In the genomic region with DNA sequence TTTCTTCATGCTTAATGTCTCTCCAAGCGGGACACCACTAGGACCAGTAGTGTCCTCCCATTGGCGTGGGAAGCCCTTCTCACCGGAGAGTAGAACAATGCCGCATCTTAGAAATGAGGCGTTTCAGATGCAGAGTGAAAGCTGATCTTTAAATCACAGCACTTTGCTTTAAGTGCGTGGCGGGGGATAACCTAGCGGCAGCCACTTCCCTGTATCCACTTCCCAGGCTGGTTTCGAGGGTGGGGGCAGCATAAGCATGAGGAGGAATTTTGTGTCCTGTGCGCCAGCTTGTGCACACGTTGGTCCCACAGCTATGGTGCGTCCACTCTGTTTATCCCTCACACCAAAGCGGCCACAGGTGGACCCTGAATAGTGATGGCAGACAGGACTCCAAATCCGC, we compare ENCODE assay signal across 9 cellular contexts.
DNase-seq lines count a peak whose midpoint lies in the region; TF ChIP-seq lines count a peak whose summit lies in the region.
"Had no signal": no experiment of that assay in that cellular context is flagged by ENCODE, and none has a peak within 500 bp of the region (broad histone marks: within the 10 kb centered on the region; RNA-seq: fewer than 3 reads in every experiment).

No MANE protein-coding gene starts in this region.

- no peak overlapping the region for H3K18ac ChIP-seq in H9 (ENCODE audit: insufficient read length, low read depth, low read length)
- no peak overlapping the region for H3K18ac ChIP-seq in trophoblast cell (ENCODE audit: low read length)

- no peak overlapping the region for H2AFZ ChIP-seq in H9 (ENCODE audit: low read length)
- H2AFZ ChIP-seq in trophoblast cell (ENCODE audit: insufficient read depth, low read length, poor library complexity): no peak overlapping the region

- no peak overlapping the region for H3K56ac ChIP-seq in H9 (ENCODE audit: insufficient read length, low read depth, low read length)

- no peaks in the 10 kb centered on the region for H3K27me3 Mint-ChIP-seq in CD4-positive, alpha-beta memory T cell
- no peaks in the 10 kb centered on the region for H3K27me3 Mint-ChIP-seq in H9 (ENCODE audit: low read depth)
- no peaks in the 10 kb centered on the region for H3K27me3 Mint-ChIP-seq in dendritic cell treated with granulocyte-macrophage colony-stimulating factor and Interleukin-4, amounts not matched to agents 40 ng/mL and 50 ng/mL, for 4 days

- H4K91ac ChIP-seq in H9 (ENCODE audit: insufficient read length, low read depth, low read length): no peak overlapping the region
- H4K91ac ChIP-seq in trophoblast cell (ENCODE audit: low read depth, low read length): peak overlapping the region; percentile 0

- peak overlapping the region; percentile 97 to 100 (median 99) for H3K27ac Mint-ChIP-seq in CD4-positive, alpha-beta memory T cell
- peak overlapping the region in 2 of 3 experiments; percentile 23 to 45; a peak in 3 of 7 replicates for H3K27ac Mint-ChIP-seq in H9
- peak overlapping the region; percentile 93 for H3K27ac Mint-ChIP-seq in dendritic cell treated with granulocyte-macrophage colony-stimulating factor and Interleukin-4, amounts not matched to agents 40 ng/mL and 50 ng/mL, for 4 days

- H3K79me2 ChIP-seq in H9 (ENCODE audit: insufficient read depth, low read length): no peaks in the 10 kb centered on the region
- H3K79me2 ChIP-seq in trophoblast cell (ENCODE audit: control insufficient read depth, insufficient read depth, low read length, poor library complexity): peaks cover 1% of the 10 kb centered on the region

- H3K23me2 ChIP-seq in H9 (ENCODE audit: insufficient read length, low read depth, low read length, poor library complexity, severe bottlenecking): no peaks in the 10 kb centered on the region

- H3K14ac ChIP-seq in H9 (ENCODE audit: insufficient read depth, low read length) (no peak overlapping the region), trophoblast cell (ENCODE audit: low read length) (peak overlapping the region; percentile 41)

- H3K4me2 ChIP-seq in H9 (ENCODE audit: insufficient read depth, insufficient read length, low read length): no peak overlapping the region
- no peak overlapping the region for H3K4me2 ChIP-seq in trophoblast cell (ENCODE audit: low read length)

- no peak overlapping the region for H2BK120ac ChIP-seq in H9 (ENCODE audit: low read depth, low read length, poor library complexity, severe bottlenecking)
- peak overlapping the region; percentile 28 for H2BK120ac ChIP-seq in trophoblast cell (ENCODE audit: insufficient read depth, low read length, poor library complexity)

- H4K20me1 ChIP-seq in H9 (ENCODE audit: control insufficient read depth, insufficient read depth, insufficient read length): no peaks in the 10 kb centered on the region

- WGBS in H9 (ENCODE audit: extremely low coverage, insufficient read length, low lambda C conversion rate): no CpG with 5 or more reads among the region's 14 CpGs
- WGBS in trophoblast cell (ENCODE audit: extremely low coverage, insufficient coverage, insufficient read length): no CpG with 5 or more reads among the region's 14 CpGs

- no peak overlapping the region for H2BK12ac ChIP-seq in H9 (ENCODE audit: insufficient read length, low read depth, low read length)
- H2BK12ac ChIP-seq in trophoblast cell (ENCODE audit: low read length): no peak overlapping the region

- TF ChIP-seq CTCF in H9 (conservative IDR thresholded peaks at IDR 0.05): no peak

- H3K79me1 ChIP-seq in H9 (ENCODE audit: insufficient read depth, low read depth, low read length, poor library complexity, severe bottlenecking) (no peaks in the 10 kb centered on the region), trophoblast cell (ENCODE audit: low read length) (peaks cover 2% of the 10 kb centered on the region)

- H3K9ac ChIP-seq in H9 (ENCODE audit: extremely low read depth, insufficient read length, low read length): no peak overlapping the region
- no peak overlapping the region for H3K9ac ChIP-seq in trophoblast cell (ENCODE audit: low read length)

- POLR2A ChIA-PET in CD4-positive, alpha-beta memory T cell (lab: Charles Lee; ENCODE audit: partially characterized antibody): interaction anchor here (1.1 to 15.4 kb wide), 10 partner anchors 8 to 69 kb away, joined by 3 to 178 read pairs (median 18); a partner anchor contains a TSS

- H3K27ac ChIP-seq in CD4-positive, alpha-beta memory T cell (ENCODE audit: low read depth, low read length): peak overlapping the region; percentile 78
- H3K27ac ChIP-seq in H9 (ENCODE audit: insufficient read length, low read depth, low read length) (no peak overlapping the region), trophoblast cell (ENCODE audit: low read depth, low read length) (no peak overlapping the region), caudate nucleus (ENCODE audit: low read depth, low read length) (no peak overlapping the region)

- H3K4me1 Mint-ChIP-seq in CD4-positive, alpha-beta memory T cell: peaks cover 87 to 100% (median 95%) of the 10 kb centered on the region in 4 donors
- peaks cover 18 to 25% of the 10 kb centered on the region in 2 experiments for H3K4me1 Mint-ChIP-seq in H9
- H3K4me1 Mint-ChIP-seq in dendritic cell treated with granulocyte-macrophage colony-stimulating factor and Interleukin-4, amounts not matched to agents 40 ng/mL and 50 ng/mL, for 4 days (ENCODE audit: low read depth): peaks cover 89% of the 10 kb centered on the region

- no peaks in the 10 kb centered on the region for H3K9me3 ChIP-seq in CD4-positive, alpha-beta memory T cell (ENCODE audit: control insufficient read depth in 1 of 2, low read length in 2 of 2)
- H3K9me3 ChIP-seq in H9 (ENCODE audit: control insufficient read depth, low read depth, low read length) (no peaks in the 10 kb centered on the region), trophoblast cell (ENCODE audit: insufficient read depth, low read depth, low read length) (no peaks in the 10 kb centered on the region)

- no peak overlapping the region for H3K23ac ChIP-seq in H9 (ENCODE audit: insufficient read length, low read depth, low read length)
- H3K23ac ChIP-seq in trophoblast cell (ENCODE audit: low read length): no peak overlapping the region

- peaks cover 10% of the 10 kb centered on the region for H3K36me3 ChIP-seq in CD4-positive, alpha-beta memory T cell (ENCODE audit: insufficient read depth, low read length)
- H3K36me3 ChIP-seq in trophoblast cell (ENCODE audit: control insufficient read depth in 1 of 2, insufficient read depth in 2 of 2, low read length in 2 of 2): peaks cover 0 to 2% of the 10 kb centered on the region in 2 experiments

- no peak overlapping the region for H2BK15ac ChIP-seq in H9 (ENCODE audit: low read depth, low read length)

- no peak overlapping the region for H4K12ac ChIP-seq in trophoblast cell (ENCODE audit: low read depth, low read length)

- H3K27me3 ChIP-seq in CD4-positive, alpha-beta memory T cell (ENCODE audit: insufficient read depth, low read length): no peaks in the 10 kb centered on the region
- H3K27me3 ChIP-seq in H9 (ENCODE audit: insufficient read depth, low read length) (no peaks in the 10 kb centered on the region), trophoblast cell (ENCODE audit: insufficient read depth, low read length) (no peaks in the 10 kb centered on the region)

- peaks cover 0 to 2% (median 0%) of the 10 kb centered on the region in 8 donors for H3K9me3 Mint-ChIP-seq in CD4-positive, alpha-beta memory T cell
- no peaks in the 10 kb centered on the region for H3K9me3 Mint-ChIP-seq in H9
- H3K9me3 Mint-ChIP-seq in dendritic cell treated with granulocyte-macrophage colony-stimulating factor and Interleukin-4, amounts not matched to agents 40 ng/mL and 50 ng/mL, for 4 days: no peaks in the 10 kb centered on the region

- DNase-seq in CD4-positive, alpha-beta memory T cell: no peak
- DNase-seq in H9: no peak
- DNase-seq in trophoblast cell: no peak
- DNase-seq in NCI-H526 treated with DMSO at 0.1 percent for 48 hours (lab: John Stamatoyannopoulos, UW): no peak
- no peak for DNase-seq in epidermal melanocyte (ENCODE audit: insufficient read length, low spot score)
- no peak for DNase-seq in DMS153 (lab: John Stamatoyannopoulos, UW)
- no peak for DNase-seq in caudate nucleus (lab: John Stamatoyannopoulos, UW)
- DNase-seq: NCI-H187 treated with DMSO at 0.1 percent for 48 hours had no signal

- H3T11ph ChIP-seq in H9 (ENCODE audit: low read length): no peak overlapping the region

- H3K4me1 ChIP-seq in CD4-positive, alpha-beta memory T cell (ENCODE audit: insufficient read depth, low read length): peaks cover 99% of the 10 kb centered on the region
- H3K4me1 ChIP-seq in H9 (ENCODE audit: insufficient read depth, low read length) (no peaks in the 10 kb centered on the region; the same call in 1 of the 2 replicates), trophoblast cell (ENCODE audit: control insufficient read depth in 1 of 2, insufficient read depth in 2 of 2, low read length in 2 of 2) (peaks cover 20 to 29% of the 10 kb centered on the region in 2 experiments)

- H3K4ac ChIP-seq in H9 (ENCODE audit: low read depth, low read length) (no peak overlapping the region), trophoblast cell (ENCODE audit: low read depth, low read length) (no peak overlapping the region)

- intact Hi-C loops in CD4-positive, alpha-beta memory T cell (cut with micrococcal nuclease): loop anchor here (5.0 to 10.0 kb wide), 2 partner anchors 138 to 245 kb away; a partner anchor contains a TSS
- intact Hi-C loops in dendritic cell treated with granulocyte-macrophage colony-stimulating factor and Interleukin-4, amounts not matched to agents 40 ng/mL and 50 ng/mL, for 4 days (cut with micrococcal nuclease): no loop called here

- no peak overlapping the region for H2BK20ac ChIP-seq in H9 (ENCODE audit: low read depth, low read length, poor library complexity, severe bottlenecking)

- H4K5ac ChIP-seq in H9 (ENCODE audit: insufficient read length, low read depth, low read length): no peak overlapping the region

- H3K4me3 ChIP-seq in CD4-positive, alpha-beta memory T cell (ENCODE audit: low read length in 2 of 2): no peak overlapping the region
- H3K4me3 ChIP-seq in trophoblast cell (ENCODE audit: low read depth, low read length): no peak overlapping the region

- H2AK5ac ChIP-seq in H9 (ENCODE audit: insufficient read length, low read length): no peak overlapping the region
- H2AK5ac ChIP-seq in trophoblast cell (ENCODE audit: low read length): peak overlapping the region; percentile 85

- no peak overlapping the region for H2BK5ac ChIP-seq in H9 (ENCODE audit: insufficient read length, low read length)
- H2BK5ac ChIP-seq in trophoblast cell (ENCODE audit: low read depth, low read length, poor library complexity): no peak overlapping the region

- H4K8ac ChIP-seq in H9 (replicated peaks; ENCODE audit: insufficient read length, low read depth, low read length) (no peak overlapping the region), trophoblast cell (ENCODE audit: low read depth, low read length) (no peak overlapping the region)

- H3K4me3 Mint-ChIP-seq in CD4-positive, alpha-beta memory T cell: peak overlapping the region in 7 of 8 donors; percentile 63 to 87 (median 75)
- H3K4me3 Mint-ChIP-seq in H9: no peak overlapping the region; a peak in 1 of 5 replicates
- H3K4me3 Mint-ChIP-seq in dendritic cell treated with granulocyte-macrophage colony-stimulating factor and Interleukin-4, amounts not matched to agents 40 ng/mL and 50 ng/mL, for 4 days: no peak overlapping the region

- peaks cover 29 to 55% of the 10 kb centered on the region in 2 donors for H3K36me3 Mint-ChIP-seq in CD4-positive, alpha-beta memory T cell
- H3K36me3 Mint-ChIP-seq in H9 (ENCODE audit: insufficient read depth in 1 of 3, low read depth in 3 of 3): peaks cover 0 to 5% (median 0%) of the 10 kb centered on the region in 3 experiments; a peak in 2 of 7 replicates
- H3K36me3 Mint-ChIP-seq in dendritic cell treated with granulocyte-macrophage colony-stimulating factor and Interleukin-4, amounts not matched to agents 40 ng/mL and 50 ng/mL, for 4 days (ENCODE audit: low read depth): peaks cover 71% of the 10 kb centered on the region

- CTCF ChIA-PET in CD4-positive, alpha-beta memory T cell (lab: Charles Lee; ENCODE audit: partially characterized antibody): interaction anchor here (0.8 to 7.7 kb wide), 9 partner anchors 14 to 138 kb away, joined by 3 to 60 read pairs (median 10); no protein-coding TSS in a partner anchor

Comparison
In these comparisons a context has a peak if more than half of its experiments do, and no peak if none do; other contexts are left out.
1. H3K27ac Mint-ChIP-seq: peak in every context shown above with its lines; median percentile 99 in CD4-positive, alpha-beta memory T cell; 93 in dendritic cell treated with granulocyte-macrophage colony-stimulating factor and Interleukin-4, amounts not matched to agents 40 ng/mL and 50 ng/mL, for 4 days; 34 in H9.
2. H3K4me3 Mint-ChIP-seq: peak in CD4-positive, alpha-beta memory T cell (7 of 8); none in H9 (0 of 2) and dendritic cell treated with granulocyte-macrophage colony-stimulating factor and Interleukin-4, amounts not matched to agents 40 ng/mL and 50 ng/mL, for 4 days (single experiment).